Comparison of ENCODE assay signal across 1 cellular context in genomic region chr11:58926251-58926650, GRCh38.
TF ChIP-seq lines count a peak whose summit lies in the region.

No MANE protein-coding gene starts in this region.

TF ChIP-seq in HepG2, 621 proteins besides CTCF, POLR2A, EP300 and RAD21 (continued from another document and continues in another):
- TF ChIP-seq ZNF33B (CRISPR knock-in tag; IDR thresholded peaks at IDR 0.05) (no peak), ZNF605 (CRISPR knock-in tag; IDR thresholded peaks at IDR 0.05) (no peak), GZF1 (CRISPR knock-in tag; IDR thresholded peaks at IDR 0.05) (no peak), MBD4 (IDR thresholded peaks at IDR 0.05; ENCODE audit: borderline replicate concordance, low read length) (no peak), HNF4G (IDR thresholded peaks at IDR 0.05; ENCODE audit: borderline replicate concordance, low read depth, low read length) (no peak), HNF4G (CRISPR knock-in tag; IDR thresholded peaks at IDR 0.05; ENCODE audit: borderline replicate concordance, low read depth) (no peak), SATB2 (CRISPR knock-in tag; IDR thresholded peaks at IDR 0.05) (no peak), NCOA1 (CRISPR knock-in tag; IDR thresholded peaks at IDR 0.05) (no peak), SPEN (CRISPR knock-in tag; IDR thresholded peaks at IDR 0.05; ENCODE audit: low read depth) (no peak), ZFP37 (CRISPR knock-in tag; IDR thresholded peaks at IDR 0.05; ENCODE audit: borderline replicate concordance) (no peak), ARNTL (CRISPR knock-in tag; IDR thresholded peaks at IDR 0.05) (no peak), RNF219 (CRISPR knock-in tag; IDR thresholded peaks at IDR 0.05) (no peak), NFRKB (IDR thresholded peaks at IDR 0.05) (no peak), POGZ (CRISPR knock-in tag; IDR thresholded peaks at IDR 0.05) (no peak; the same call in 1 of the 2 replicates), ASH2L (IDR thresholded peaks at IDR 0.05; ENCODE audit: insufficient read length, low read depth, low read length) (no peak), CC2D1A (CRISPR knock-in tag; IDR thresholded peaks at IDR 0.05) (no peak), ATF7 (IDR thresholded peaks at IDR 0.05) (peak; percentile 41; the same call in 1 of the 2 replicates), ATF7 (CRISPR knock-in tag; IDR thresholded peaks at IDR 0.05) (no peak), ZNF780A (CRISPR knock-in tag; IDR thresholded peaks at IDR 0.05) (no peak), ZMYM4 (CRISPR knock-in tag; IDR thresholded peaks at IDR 0.05) (no peak), RERE (CRISPR knock-in tag; IDR thresholded peaks at IDR 0.05; ENCODE audit: low read depth) (peak; percentile 98), POLR2AphosphoS5 (IDR thresholded peaks at IDR 0.05; ENCODE audit: low read depth, low read length) (no peak), DMAP1 (CRISPR knock-in tag; IDR thresholded peaks at IDR 0.05) (no peak), MEIS1 (CRISPR knock-in tag; IDR thresholded peaks at IDR 0.05; ENCODE audit: borderline replicate concordance) (no peak), ZGPAT (CRISPR knock-in tag; IDR thresholded peaks at IDR 0.05) (peak; percentile 51; the same call in 1 of the 2 replicates), ZNF407 (CRISPR knock-in tag; IDR thresholded peaks at IDR 0.05; ENCODE audit: not compliant biosample characterization) (no peak), ZNF367 (CRISPR knock-in tag; IDR thresholded peaks at IDR 0.05; ENCODE audit: borderline replicate concordance) (no peak), PBX2 (CRISPR knock-in tag; IDR thresholded peaks at IDR 0.05) (no peak), MYNN (CRISPR knock-in tag; IDR thresholded peaks at IDR 0.05; ENCODE audit: low read depth) (no peak), ARID5B (CRISPR knock-in tag; IDR thresholded peaks at IDR 0.05) (peak; percentile 63), BCLAF1 (IDR thresholded peaks at IDR 0.05) (no peak), ZNF441 (CRISPR knock-in tag; IDR thresholded peaks at IDR 0.05; ENCODE audit: borderline replicate concordance) (no peak)
